1 cellular context compared by ENCODE assay signal in the genomic region with DNA sequence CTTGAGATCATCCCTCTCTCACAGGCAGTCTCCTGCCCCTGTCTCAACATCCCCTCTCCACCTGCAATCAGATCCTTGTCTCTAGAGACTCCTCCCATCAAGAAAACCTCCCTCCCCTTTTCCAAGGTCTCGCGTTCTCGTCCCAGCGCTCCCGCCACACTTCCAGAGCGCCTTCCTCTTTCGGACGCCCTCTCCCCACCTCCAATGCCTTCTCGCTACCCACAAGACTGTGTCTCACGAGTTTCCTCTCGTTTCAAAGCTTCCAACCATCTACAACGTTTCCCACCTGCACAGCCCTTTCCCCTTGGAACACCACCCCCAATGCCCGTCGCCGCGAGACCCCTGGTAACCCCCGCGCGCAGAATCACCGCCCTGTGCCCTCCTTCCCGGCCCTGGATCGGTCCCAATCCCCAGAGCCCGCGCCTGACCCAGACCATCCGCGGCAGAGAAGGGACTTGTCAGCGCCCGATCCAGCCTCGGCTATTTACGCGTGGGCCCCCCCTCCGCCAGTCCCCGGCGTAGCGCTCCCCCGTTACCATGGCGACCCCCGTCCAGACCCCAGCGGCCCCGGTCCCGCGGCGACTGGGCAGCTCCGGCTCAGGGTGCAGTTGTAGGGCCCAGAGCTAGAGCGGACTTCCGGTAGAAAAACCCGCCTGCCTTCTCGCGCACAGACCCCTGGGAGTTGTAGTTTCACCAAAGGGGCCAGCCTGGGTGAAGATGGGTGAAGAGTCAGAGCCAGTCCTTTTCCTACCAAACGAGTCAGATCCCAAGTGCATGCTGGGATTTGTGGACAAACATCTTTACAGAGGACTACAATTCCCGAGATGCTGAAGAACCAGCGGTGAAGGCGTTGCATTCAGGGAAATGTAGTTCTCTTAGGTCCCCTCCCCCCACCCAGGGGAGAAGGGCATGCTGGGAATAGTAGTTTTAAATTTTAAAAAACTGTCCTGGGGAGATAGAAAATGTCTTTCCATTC.
A peak's percentile ranks its signal among the peaks of the same experiment; 100 is the strongest.
TF ChIP-seq lines count a peak whose summit lies in the region.

A gene (minus strand): TSS at position 619 of the 976 bp plus-strand sequence. CDS start 80 bp downstream, at position 539.

TF ChIP-seq in H1, 55 proteins besides CTCF, POLR2A, EP300 and RAD21 (continued from another document):
- TF ChIP-seq SP1 (IDR thresholded peaks at IDR 0.05; ENCODE audit: low read depth, low read length): peak; percentile 78
- peak; percentile 89 for TF ChIP-seq PHF8 (conservative IDR thresholded peaks at IDR 0.05; ENCODE audit: low read depth, low read length)
- TF ChIP-seq, protein P1, sequence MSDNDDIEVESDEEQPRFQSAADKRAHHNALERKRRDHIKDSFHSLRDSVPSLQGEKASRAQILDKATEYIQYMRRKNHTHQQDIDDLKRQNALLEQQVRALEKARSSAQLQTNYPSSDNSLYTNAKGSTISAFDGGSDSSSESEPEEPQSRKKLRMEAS (IDR thresholded peaks at IDR 0.05): 0 out of 2 replicates have a peak, but pooled peaks have one; percentile 34
- TF ChIP-seq TAF1 (IDR thresholded peaks at IDR 0.05; ENCODE audit: low read depth, low read length): peak; percentile 91
- TF ChIP-seq, protein P2, sequence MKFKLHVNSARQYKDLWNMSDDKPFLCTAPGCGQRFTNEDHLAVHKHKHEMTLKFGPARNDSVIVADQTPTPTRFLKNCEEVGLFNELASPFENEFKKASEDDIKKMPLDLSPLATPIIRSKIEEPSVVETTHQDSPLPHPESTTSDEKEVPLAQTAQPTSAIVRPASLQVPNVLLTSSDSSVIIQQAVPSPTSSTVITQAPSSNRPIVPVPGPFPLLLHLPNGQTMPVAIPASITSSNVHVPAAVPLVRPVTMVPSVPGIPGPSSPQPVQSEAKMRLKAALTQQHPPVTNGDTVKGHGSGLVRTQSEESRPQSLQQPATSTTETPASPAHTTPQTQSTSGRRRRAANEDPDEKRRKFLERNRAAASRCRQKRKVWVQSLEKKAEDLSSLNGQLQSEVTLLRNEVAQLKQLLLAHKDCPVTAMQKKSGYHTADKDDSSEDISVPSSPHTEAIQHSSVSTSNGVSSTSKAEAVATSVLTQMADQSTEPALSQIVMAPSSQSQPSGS (IDR thresholded peaks at IDR 0.05; ENCODE audit: low read length): peak; percentile 25
- no peak for TF ChIP-seq EGR1 (IDR thresholded peaks at IDR 0.05; ENCODE audit: borderline replicate concordance, low read depth, low read length)
- TF ChIP-seq BRCA1 (IDR thresholded peaks at IDR 0.05; ENCODE audit: low read depth, low read length): peak; percentile 65
- TF ChIP-seq TAF7 (optimal IDR thresholded peaks at IDR 0.05; ENCODE audit: borderline replicate concordance, low read depth, low read length): peak; percentile 85
- TF ChIP-seq CHD2 (IDR thresholded peaks at IDR 0.05; ENCODE audit: low read length): peak; percentile 88
- peak; percentile 60; the same call in 1 of the 2 replicates for TF ChIP-seq TEAD4 (IDR thresholded peaks at IDR 0.05; ENCODE audit: low read depth, low read length)
- TF ChIP-seq, protein P3, sequence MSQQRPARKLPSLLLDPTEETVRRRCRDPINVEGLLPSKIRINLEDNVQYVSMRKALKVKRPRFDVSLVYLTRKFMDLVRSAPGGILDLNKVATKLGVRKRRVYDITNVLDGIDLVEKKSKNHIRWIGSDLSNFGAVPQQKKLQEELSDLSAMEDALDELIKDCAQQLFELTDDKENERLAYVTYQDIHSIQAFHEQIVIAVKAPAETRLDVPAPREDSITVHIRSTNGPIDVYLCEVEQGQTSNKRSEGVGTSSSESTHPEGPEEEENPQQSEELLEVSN (IDR thresholded peaks at IDR 0.05): 0 out of 2 replicates have a peak, but pooled peaks have one; percentile 28
- peak; percentile 84; the same call in 1 of the 2 replicates for TF ChIP-seq GABPA (IDR thresholded peaks at IDR 0.05; ENCODE audit: borderline replicate concordance, insufficient read depth, low read length)
- peak; percentile 3 to 82; a peak in 2 of 4 replicates for TF ChIP-seq SIN3A (conservative IDR thresholded peaks at IDR 0.05 in 1 of 2, IDR thresholded peaks at IDR 0.05 in 1 of 2; ENCODE audit: low read depth in 1 of 2, low read length in 2 of 2)
- TF ChIP-seq, protein P4, sequence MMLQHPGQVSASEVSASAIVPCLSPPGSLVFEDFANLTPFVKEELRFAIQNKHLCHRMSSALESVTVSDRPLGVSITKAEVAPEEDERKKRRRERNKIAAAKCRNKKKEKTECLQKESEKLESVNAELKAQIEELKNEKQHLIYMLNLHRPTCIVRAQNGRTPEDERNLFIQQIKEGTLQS (IDR thresholded peaks at IDR 0.05; ENCODE audit: insufficient read depth, low read depth, low read length): peak; percentile 56; the same call in 1 of the 2 replicates
- TF ChIP-seq CEBPB (IDR thresholded peaks at IDR 0.05; ENCODE audit: low read depth, low read length): no peak
- peak; percentile 39; the same call in 1 of the 2 replicates for TF ChIP-seq KDM5A (IDR thresholded peaks at IDR 0.05; ENCODE audit: low read length)
- TF ChIP-seq POLR2AphosphoS5 (IDR thresholded peaks at IDR 0.05; ENCODE audit: low read depth, low read length): peak; percentile 98
- TF ChIP-seq, protein P5, sequence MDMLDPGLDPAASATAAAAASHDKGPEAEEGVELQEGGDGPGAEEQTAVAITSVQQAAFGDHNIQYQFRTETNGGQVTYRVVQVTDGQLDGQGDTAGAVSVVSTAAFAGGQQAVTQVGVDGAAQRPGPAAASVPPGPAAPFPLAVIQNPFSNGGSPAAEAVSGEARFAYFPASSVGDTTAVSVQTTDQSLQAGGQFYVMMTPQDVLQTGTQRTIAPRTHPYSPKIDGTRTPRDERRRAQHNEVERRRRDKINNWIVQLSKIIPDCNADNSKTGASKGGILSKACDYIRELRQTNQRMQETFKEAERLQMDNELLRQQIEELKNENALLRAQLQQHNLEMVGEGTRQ (IDR thresholded peaks at IDR 0.05; ENCODE audit: low read length): no peak
- TF ChIP-seq EZH2 (IDR thresholded peaks at IDR 0.05; ENCODE audit: low read depth, low read length, severe bottlenecking): no peak
- TF ChIP-seq TBP (IDR thresholded peaks at IDR 0.05; ENCODE audit: low read depth, low read length): peak; percentile 72
- peak; percentile 70 for TF ChIP-seq CREB1 (IDR thresholded peaks at IDR 0.05)
